In the genomic region with DNA sequence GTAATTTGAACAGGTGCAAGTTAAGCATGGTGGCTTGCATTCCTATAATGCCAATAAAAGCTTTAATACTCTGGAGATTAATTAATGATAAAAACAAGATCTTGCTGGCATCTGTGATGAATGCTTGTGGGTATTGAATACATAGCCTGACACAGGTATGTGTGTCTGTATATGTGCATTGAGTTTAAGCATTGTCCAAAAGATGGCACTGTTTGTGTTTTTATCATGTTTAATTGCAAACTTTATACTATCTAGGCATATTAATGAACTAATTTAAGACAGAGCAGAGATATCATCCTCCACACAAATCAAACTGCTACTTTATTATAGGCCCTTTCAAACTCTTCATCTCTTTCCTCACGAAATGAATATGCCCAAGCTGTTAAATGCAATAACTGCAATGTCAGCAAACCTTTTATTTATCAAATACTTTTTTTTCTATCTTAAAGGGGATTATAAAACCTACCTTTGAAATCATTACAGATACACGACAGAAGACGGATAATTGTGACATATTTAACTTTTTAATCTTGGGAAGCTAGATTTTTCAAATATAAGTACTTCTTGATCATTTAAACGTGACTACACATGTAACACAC, we compare ENCODE assay signal across 13 cellular contexts.
DNase-seq lines count a peak whose midpoint lies in the region; ATAC-seq and TF ChIP-seq lines count a peak whose summit lies in the region.
"Had no signal": no experiment of that assay in that cellular context is flagged by ENCODE, and none has a peak within 500 bp of the region (broad histone marks: within the 10 kb centered on the region; RNA-seq: fewer than 3 reads in every experiment).

No MANE protein-coding gene starts in this region.

- H3K36me3 ChIP-seq in heart left ventricle, result no peaks in the 10 kb centered on the region
- no peaks in the 10 kb centered on the region for H3K36me3 ChIP-seq in PC-9 (ENCODE audit: low read depth)
- no peaks in the 10 kb centered on the region for H3K36me3 ChIP-seq in Peyer's patch

- TF ChIP-seq POLR2A in heart left ventricle (IDR thresholded peaks at IDR 0.05) (no peak), Peyer's patch (IDR thresholded peaks at IDR 0.05) (no peak)

- H3K27me3 ChIP-seq in heart left ventricle (peaks cover 0 to 19% (median 0%) of the 10 kb centered on the region in 9 donors), PC-9 (ENCODE audit: insufficient read depth, low read depth) (no peaks in the 10 kb centered on the region), Peyer's patch (no peaks in the 10 kb centered on the region)

- WGBS in heart left ventricle, 4 donors, result 54 to 78% (median 70%) methylated on average over 4 of the region's 4 CpGs

- ATAC-seq in heart left ventricle, result no peak
- ATAC-seq: naive thymus-derived CD4-positive, alpha-beta T cell had no signal

- H3K9me3 ChIP-seq in heart left ventricle (no peaks in the 10 kb centered on the region), PC-9 (ENCODE audit: insufficient read depth, low read depth) (no peaks in the 10 kb centered on the region), Peyer's patch (no peaks in the 10 kb centered on the region)

- no peak for DNase-seq in heart left ventricle
- DNase-seq in cardiac septum (ENCODE audit: low spot score), result no peak
- no peak for DNase-seq in PC-9
- DNase-seq in fibroblast of peridontal ligament (ENCODE audit: extremely low read depth), result peak; percentile 51
- no peak for DNase-seq in COLO829 (ENCODE audit: low spot score)
- no peak for DNase-seq in SKM-1 treated with dmso at 0.1 percent for 144 hours (lab: John Stamatoyannopoulos, UW; ENCODE audit: unreplicated experiment)
- no peak for DNase-seq in Peyer's patch
- no peak for DNase-seq in activated CD8-positive, alpha-beta memory T cell treated with anti-CD3 and anti-CD28 coated beads for 24 hours
- DNase-seq: activated CD4-positive, alpha-beta memory T cell treated with anti-CD3 and anti-CD28 coated beads, Interleukin-2, amount 10 ng/mL, durations not matched to agents 7 days and 5 days; activated naive CD8-positive, alpha-beta T cell treated with anti-CD3 and anti-CD28 coated beads, Interleukin-2, amount 10 ng/mL, durations not matched to agents 7 days and 5 days; C1 segment of cervical spinal cord; naive thymus-derived CD4-positive, alpha-beta T cell; NCI-H446 had no signal

- TF ChIP-seq CTCF in heart left ventricle (IDR thresholded peaks at IDR 0.05) (peak in 9 of 12 donors; percentile 24 to 47 (median 32)), PC-9 (conservative IDR thresholded peaks at IDR 0.05) (peak; percentile 49; the same call in 1 of the 2 replicates), Peyer's patch (IDR thresholded peaks at IDR 0.05) (peak in 1 of 6 experiments; percentile 11)

- no peak overlapping the region for H2AFZ ChIP-seq in PC-9

- H3K27ac ChIP-seq in heart left ventricle (no peak overlapping the region), PC-9 (no peak overlapping the region), Peyer's patch (no peak overlapping the region)

- no peak overlapping the region for H3K4me2 ChIP-seq in PC-9

- CTCF ChIA-PET in PC-9 (lab: Charles Lee), result no interaction called here

- no TSS peak for BruUV-seq in PC-9 (replicated peaks; lab: Mats Ljungman, UMichigan)

- no peaks in the 10 kb centered on the region for H3F3A ChIP-seq in PC-9 (ENCODE audit: insufficient read depth, low read depth)

- POLR2A ChIA-PET in PC-9 (lab: Charles Lee; ENCODE audit: unreplicated experiment), result no interaction called here

- H3K4me3 ChIP-seq in heart left ventricle (no peak overlapping the region), PC-9 (no peak overlapping the region), Peyer's patch (no peak overlapping the region)

- no peaks in the 10 kb centered on the region for H3K4me1 ChIP-seq in heart left ventricle
- no peaks in the 10 kb centered on the region for H3K4me1 ChIP-seq in PC-9 (replicated peaks; ENCODE audit: insufficient read depth)
- no peaks in the 10 kb centered on the region for H3K4me1 ChIP-seq in Peyer's patch

- intact Hi-C loops in heart left ventricle (cut with DNase I) (loop anchor here in 4 of 10 donors (2.0 to 5.0 kb wide), 3 partner anchors 152 to 472 kb away; no protein-coding TSS in a partner anchor), cardiac septum (cut with DNase I) (no loop called here), PC-9 (cut with micrococcal nuclease; ENCODE audit: unreplicated experiment) (loop anchor here (10.0 kb wide), 1 partner anchor 1214 kb away; a partner anchor contains a TSS)

- H3K9me2 ChIP-seq in PC-9 (ENCODE audit: insufficient read depth), result no peaks in the 10 kb centered on the region

- no peaks in the 10 kb centered on the region for H3K79me2 ChIP-seq in PC-9 (ENCODE audit: low read depth)

- no peaks in the 10 kb centered on the region for H4K20me1 ChIP-seq in PC-9 (ENCODE audit: insufficient read depth)
